21 cellular contexts compared by ENCODE assay signal in the genomic region with DNA sequence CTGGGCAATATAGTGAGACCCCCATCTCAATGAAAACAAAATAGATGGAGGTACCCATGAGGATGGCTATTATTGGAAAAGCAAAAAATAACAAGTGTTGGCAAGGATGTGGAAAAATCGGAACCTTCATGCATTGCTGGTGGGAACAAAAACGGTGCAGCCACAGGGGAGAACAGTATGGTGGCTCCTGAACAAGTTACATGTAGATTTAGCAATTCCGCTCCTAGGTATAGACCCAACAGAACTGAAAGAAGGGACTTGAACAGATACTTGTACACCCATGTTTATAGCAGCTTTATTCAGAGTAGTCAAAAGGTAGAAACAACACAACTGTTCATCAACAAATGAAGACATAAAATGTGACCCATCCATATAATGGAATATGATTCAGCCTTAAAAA. TPM values are rescaled to one million over a fixed set of nuclear protein-coding genes. Genes with fewer than 3 reads are reported as not detected.
"Had no signal": no experiment of that assay in that cellular context is flagged by ENCODE, and none has a peak within 500 bp of the region (broad histone marks: within the 10 kb centered on the region; RNA-seq: fewer than 3 reads in every experiment).

No MANE protein-coding gene starts in this region.

- H3K27ac ChIP-seq: coronary artery, dorsolateral prefrontal cortex, epithelial cell of prostate, esophagus squamous epithelium, gastrocnemius medialis, heart left ventricle, hepatocyte, left lung, lower lobe of right lung had no signal

- DNase-seq: dermis blood vessel endothelial cell; dorsolateral prefrontal cortex; effector CD4-positive, alpha-beta T cell; effector memory CD4-positive, alpha-beta T cell; erythroblast; esophagus squamous epithelium; foreskin fibroblast; foreskin melanocyte; gastrocnemius medialis; heart left ventricle; left cardiac atrium; left lung; left ventricle myocardium superior; lower lobe of right lung; mesenchymal stem cell; mucosa of descending colon had no signal

- H3K27ac Mint-ChIP-seq: mesothelial cell of epicardium had no signal

- H3K36me3 ChIP-seq: esophagus squamous epithelium, gastrocnemius medialis, heart left ventricle, left lung, lower lobe of right lung had no signal

- H3K36me3 Mint-ChIP-seq: mesothelial cell of epicardium had no signal

- H3K4me1 Mint-ChIP-seq: mesothelial cell of epicardium had no signal

- H3K4me3 ChIP-seq: coronary artery, dorsolateral prefrontal cortex, esophagus squamous epithelium, gastrocnemius medialis, heart left ventricle, hepatocyte, left lung, lower lobe of right lung, mucosa of descending colon had no signal

- H3K4me1 ChIP-seq: esophagus squamous epithelium, gastrocnemius medialis, left lung, lower lobe of right lung had no signal

- ATAC-seq: esophagus mucosa, gastrocnemius medialis, heart left ventricle, left cardiac atrium, left lung, left ventricle myocardium superior, lower lobe of right lung, mucosa of descending colon had no signal

- H3K9me3 ChIP-seq: gastrocnemius medialis, left lung, lower lobe of right lung, mucosa of descending colon had no signal

- H3K4me3 Mint-ChIP-seq: mesothelial cell of epicardium had no signal

RNA-seq across cellular contexts. Expression of gene NTNG2, which starts 43.0 kb away (rescaled TPM):
- total RNA-seq: dermis blood vessel endothelial cell had no signal
